ENCODE assay signal across 14 cellular contexts in genomic region chrX:138877746-138878145, GRCh38.
"Had no signal": no experiment of that assay in that cellular context is flagged by ENCODE, and none has a peak within 500 bp of the region (broad histone marks: within the 10 kb centered on the region; RNA-seq: fewer than 3 reads in every experiment).

No MANE protein-coding gene starts in this region.

- H3K27ac ChIP-seq: prostate gland, right lobe of liver, suprapubic skin had no signal

- H3K27me3 ChIP-seq: right lobe of liver, suprapubic skin had no signal

- H3K36me3 ChIP-seq: prostate gland, right lobe of liver, suprapubic skin had no signal

- H3K4me3 ChIP-seq: prostate gland, right lobe of liver, suprapubic skin had no signal

- DNase-seq: activated B cell treated with CpG ODN at 0.5 μM for 24 hours; activated CD4-positive, alpha-beta T cell treated with anti-CD3 and anti-CD28 coated beads, Interleukin-2, amount 10 ng/mL, durations not matched to agents 7 days and 5 days; activated CD8-positive, alpha-beta memory T cell treated with anti-CD3 and anti-CD28 coated beads, Interleukin-2, amount 50 U/mL, for 48 hours; activated gamma-delta T cell treated with Interleukin-2 at 50 U/mL for 16 hours; activated T-cell treated with anti-CD3 and anti-CD28 coated beads, Interleukin-2, amount 50 U/mL, for 72 hours; amygdala; dermis blood vessel endothelial cell; erythroblast; kidney glomerular epithelial cell; right lobe of liver; stimulated activated naive CD8-positive, alpha-beta T cell treated with anti-CD3 and anti-CD28 coated beads, Interleukin-15, Interleukin-2, amounts not matched to agents 100 U/mL and 50 U/mL, for 24 hours; T-helper 2 cell had no signal

- H3K4me1 ChIP-seq: prostate gland, right lobe of liver, suprapubic skin had no signal

- H3K9me3 ChIP-seq: prostate gland, right lobe of liver, suprapubic skin had no signal
